In genomic region chr11:126645206-126645605, GRCh38 we compare ENCODE assay signal across 19 cellular contexts.
"Had no signal": no experiment of that assay in that cellular context is flagged by ENCODE, and none has a peak within 500 bp of the region (broad histone marks: within the 10 kb centered on the region; RNA-seq: fewer than 3 reads in every experiment).

No MANE protein-coding gene starts in this region.

- DNase-seq: activated CD4-positive, alpha-beta T cell treated with anti-CD3 and anti-CD28 coated beads for 48 hours; activated CD8-positive, alpha-beta memory T cell treated with anti-CD3 and anti-CD28 coated beads, Interleukin-2, amount 50 U/mL, for 48 hours; activated CD8-positive, alpha-beta T cell treated with anti-CD3 and anti-CD28 coated beads, Interleukin-2, amount 10 ng/mL, durations not matched to agents 7 days and 5 days; activated naive CD4-positive, alpha-beta T cell; caudate nucleus; effector CD8-positive, alpha-beta T cell; left ventricle myocardium inferior; nephron progenitor cell; sigmoid colon; stimulated activated CD4-positive, alpha-beta T cell treated with anti-CD3 and anti-CD28 coated beads, Interleukin-12 subunit alpha, Interleukin-12 subunit beta, amount 100 ng/mL, for 4 hours; stimulated activated naive CD4-positive, alpha-beta T cell; substantia nigra; transverse colon; WERI-Rb-1 had no signal

- H3K27ac ChIP-seq: ascending aorta, coronary artery, gastroesophageal sphincter, left ventricle myocardium inferior, sigmoid colon, transverse colon, WERI-Rb-1 had no signal

- H3K27me3 ChIP-seq: ascending aorta, sigmoid colon, transverse colon had no signal

- H3K27ac Mint-ChIP-seq: activated CD8-positive, alpha-beta T cell treated with anti-CD3 and anti-CD28 coated beads, Interleukin-2, amount 10 ng/mL, durations not matched to agents 7 days and 5 days; activated T-helper 1 cell treated with anti-CD3 and anti-CD28 coated beads, Interleukin-12 subunit alpha, Interleukin-12 subunit beta, Interleukin-2, Interleukin-4 antibody, amounts not matched to agents 30 ng/mL and 10 ng/mL and 1 ng/mL, durations not matched to agents 14 hours and 24 hours and 36 hours; memory B cell; nephron progenitor cell had no signal

- H3K4me3 Mint-ChIP-seq: activated CD8-positive, alpha-beta T cell treated with anti-CD3 and anti-CD28 coated beads, Interleukin-2, amount 10 ng/mL, durations not matched to agents 7 days and 5 days; activated T-helper 1 cell treated with anti-CD3 and anti-CD28 coated beads, Interleukin-12 subunit alpha, Interleukin-12 subunit beta, Interleukin-2, Interleukin-4 antibody, amounts not matched to agents 30 ng/mL and 10 ng/mL and 1 ng/mL, durations not matched to agents 14 hours and 24 hours and 36 hours; memory B cell; nephron progenitor cell had no signal

- ATAC-seq: activated CD8-positive, alpha-beta T cell treated with anti-CD3 and anti-CD28 coated beads, Interleukin-2, amount 10 ng/mL, durations not matched to agents 7 days and 5 days; gastroesophageal sphincter had no signal

- H3K9me3 ChIP-seq: ascending aorta, gastroesophageal sphincter, left ventricle myocardium inferior, sigmoid colon, transverse colon had no signal

- H3K4me1 ChIP-seq: ascending aorta, gastroesophageal sphincter, left ventricle myocardium inferior, transverse colon had no signal

- H3K4me1 Mint-ChIP-seq: memory B cell had no signal

- H3K36me3 ChIP-seq: ascending aorta, gastroesophageal sphincter, left ventricle myocardium inferior, sigmoid colon, transverse colon, WERI-Rb-1 had no signal

- H3K4me3 ChIP-seq: ascending aorta, coronary artery, gastroesophageal sphincter, left ventricle myocardium inferior, sigmoid colon, transverse colon had no signal

- H3K9me3 Mint-ChIP-seq: activated T-helper 1 cell treated with anti-CD3 and anti-CD28 coated beads, Interleukin-12 subunit alpha, Interleukin-12 subunit beta, Interleukin-2, Interleukin-4 antibody, amounts not matched to agents 30 ng/mL and 10 ng/mL and 1 ng/mL, durations not matched to agents 14 hours and 24 hours and 36 hours; memory B cell; nephron progenitor cell had no signal

- H3K36me3 Mint-ChIP-seq: memory B cell had no signal
